Comparison of ENCODE assay signal across 1 cellular context in the genomic region with DNA sequence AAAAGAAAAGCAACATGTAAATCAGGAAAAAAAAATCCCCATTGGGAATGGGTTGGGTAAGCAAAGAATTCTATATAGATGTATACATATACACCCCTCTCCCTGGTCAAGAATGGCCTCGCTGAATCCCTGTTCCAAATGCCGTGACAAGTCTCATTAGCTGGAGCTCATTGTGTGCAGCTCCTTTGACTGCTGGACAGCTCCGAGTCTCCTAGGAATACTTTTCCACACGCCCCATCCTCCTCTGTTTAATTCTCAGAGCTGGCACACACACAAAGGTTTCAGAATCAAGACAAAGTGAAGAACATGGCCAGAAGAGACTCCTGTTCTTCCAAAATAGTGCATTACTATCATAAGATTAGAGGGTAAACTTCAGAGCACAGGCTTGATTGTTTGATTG.
TF ChIP-seq lines count a peak whose summit lies in the region.

No MANE protein-coding gene starts in this region.

TF ChIP-seq in HCT116, 20 proteins besides CTCF, POLR2A, EP300 and RAD21:
- TF ChIP-seq REST (IDR thresholded peaks at IDR 0.05; ENCODE audit: low read depth): peak; percentile 72
- no peak for TF ChIP-seq JUND (IDR thresholded peaks at IDR 0.05)
TF ChIP-seq in HCT116: peak in this region for 1.
